11 cellular contexts compared by ENCODE assay signal in genomic region chr6:94636780-94637385, GRCh38.
DNase-seq lines count a peak whose midpoint lies in the region; ATAC-seq and TF ChIP-seq lines count a peak whose summit lies in the region.
"Had no signal": no experiment of that assay in that cellular context is flagged by ENCODE, and none has a peak within 500 bp of the region (broad histone marks: within the 10 kb centered on the region; RNA-seq: fewer than 3 reads in every experiment).

No MANE protein-coding gene starts in this region.

- no peaks in the 10 kb centered on the region for H3K79me2 ChIP-seq in OCI-LY7 (ENCODE audit: insufficient read depth, low read depth, low read length)

- peaks cover 5% of the 10 kb centered on the region for H3K4me1 Mint-ChIP-seq in type B pancreatic cell (ENCODE audit: unreplicated experiment)

- H3K27ac ChIP-seq in OCI-LY7 (ENCODE audit: low read depth, low read length, poor library complexity, severe bottlenecking): no peak overlapping the region
- H3K27ac ChIP-seq: thoracic aorta had no signal

- DNase-seq in NCI-H1694 treated with DMSO at 0.1 percent for 48 hours (lab: John Stamatoyannopoulos, UW): peak; percentile 13
- no peak for DNase-seq in NCI-H1694 (lab: John Stamatoyannopoulos, UW)
- peak; percentile 1 for DNase-seq in OCI-LY7 (ENCODE audit: low spot score)
- DNase-seq in epithelial cell of proximal tubule (ENCODE audit: low read depth): no peak
- no peak for DNase-seq in type B pancreatic cell (ENCODE audit: extremely low spot score, unreplicated experiment)
- no peak for DNase-seq in stimulated activated CD4-positive, alpha-beta T cell treated with anti-CD3 and anti-CD28 coated beads, Interleukin-2, amount 100 ng/mL, for 24 hours
- DNase-seq in T-helper 9 cell: no peak
- DNase-seq: activated CD4-positive, alpha-beta memory T cell treated with anti-CD3 and anti-CD28 coated beads for 36 hours; cerebellar nuclear complex had no signal

- no peak for ATAC-seq in GM19397 (IDR thresholded peaks at IDR 0.05; ENCODE audit: unreplicated experiment)

- H3K9me3 ChIP-seq in OCI-LY7 (ENCODE audit: low read length): no peaks in the 10 kb centered on the region
- H3K9me3 ChIP-seq: thoracic aorta had no signal

- BruUV-seq in OCI-LY7 (replicated peaks; lab: Mats Ljungman, UMichigan): no TSS peak

- TF ChIP-seq CTCF in OCI-LY7 (conservative IDR thresholded peaks at IDR 0.05; ENCODE audit: low read length) (peak; percentile 45), epithelial cell of proximal tubule (conservative IDR thresholded peaks at IDR 0.05; ENCODE audit: low read depth, low read length) (peak; percentile 19), type B pancreatic cell (conservative IDR thresholded peaks at IDR 0.05) (peak; percentile 60)

- no peaks in the 10 kb centered on the region for H3K4me1 ChIP-seq in OCI-LY7 (ENCODE audit: insufficient read depth, low read length, poor library complexity, severe bottlenecking)

- no peak overlapping the region for H3K4me2 ChIP-seq in OCI-LY7 (ENCODE audit: low read length)

- H4K20me1 ChIP-seq in OCI-LY7 (ENCODE audit: insufficient read depth, low read length): no peaks in the 10 kb centered on the region

- H3K4me3 Mint-ChIP-seq in type B pancreatic cell: peak overlapping the region; percentile 47
- H3K4me3 Mint-ChIP-seq: activated CD4-positive, alpha-beta memory T cell treated with anti-CD3 and anti-CD28 coated beads for 36 hours had no signal

- no peak overlapping the region for H3K4me3 ChIP-seq in OCI-LY7 (ENCODE audit: low read depth, low read length, poor library complexity, severe bottlenecking)
- H3K4me3 ChIP-seq in epithelial cell of proximal tubule (ENCODE audit: low read depth, low read length): no peak overlapping the region
- H3K4me3 ChIP-seq: thoracic aorta had no signal

- intact Hi-C loops in OCI-LY7 (cut with micrococcal nuclease; ENCODE audit: unreplicated experiment): no loop called here

- H3K9me2 ChIP-seq in OCI-LY7 (ENCODE audit: insufficient read depth, low read length): no peaks in the 10 kb centered on the region

- H3K27me3 Mint-ChIP-seq in type B pancreatic cell: peaks cover 3% of the 10 kb centered on the region
- H3K27me3 Mint-ChIP-seq: activated CD4-positive, alpha-beta memory T cell treated with anti-CD3 and anti-CD28 coated beads for 36 hours had no signal

- H3K36me3 ChIP-seq in OCI-LY7 (ENCODE audit: insufficient read depth, low read length): no peaks in the 10 kb centered on the region
- H3K36me3 ChIP-seq: thoracic aorta had no signal

- CTCF ChIA-PET in OCI-LY7 (lab: Charles Lee; ENCODE audit: unreplicated experiment): no interaction called here

- H2AFZ ChIP-seq in OCI-LY7 (ENCODE audit: low read length): no peak overlapping the region

- H3K27ac Mint-ChIP-seq in type B pancreatic cell: peak overlapping the region; percentile 57
- H3K27ac Mint-ChIP-seq: activated CD4-positive, alpha-beta memory T cell treated with anti-CD3 and anti-CD28 coated beads for 36 hours had no signal

- no peaks in the 10 kb centered on the region for H3K36me3 Mint-ChIP-seq in type B pancreatic cell
- H3K36me3 Mint-ChIP-seq: activated CD4-positive, alpha-beta memory T cell treated with anti-CD3 and anti-CD28 coated beads for 36 hours had no signal

- POLR2A ChIA-PET in OCI-LY7 (lab: Charles Lee): no interaction called here

- no peaks in the 10 kb centered on the region for H3K9me3 Mint-ChIP-seq in type B pancreatic cell
- H3K9me3 Mint-ChIP-seq: activated CD4-positive, alpha-beta memory T cell treated with anti-CD3 and anti-CD28 coated beads for 36 hours had no signal

Comparison
In these comparisons a context has a peak if more than half of its experiments do, and no peak if none do; other contexts are left out.
1. DNase-seq: peak in NCI-H1694 treated with DMSO at 0.1 percent for 48 hours (single experiment) and OCI-LY7 (single experiment); none in NCI-H1694 (single experiment), epithelial cell of proximal tubule (single experiment), type B pancreatic cell (single experiment), stimulated activated CD4-positive, alpha-beta T cell treated with anti-CD3 and anti-CD28 coated beads, Interleukin-2, amount 100 ng/mL, for 24 hours (0 of 2) and T-helper 9 cell (single experiment).
2. Peak in every context shown above with its lines, with median percentiles within 50 percentile points of each other: CTCF ChIP-seq.